Comparison of ENCODE assay signal across 15 cellular contexts in the genomic region with DNA sequence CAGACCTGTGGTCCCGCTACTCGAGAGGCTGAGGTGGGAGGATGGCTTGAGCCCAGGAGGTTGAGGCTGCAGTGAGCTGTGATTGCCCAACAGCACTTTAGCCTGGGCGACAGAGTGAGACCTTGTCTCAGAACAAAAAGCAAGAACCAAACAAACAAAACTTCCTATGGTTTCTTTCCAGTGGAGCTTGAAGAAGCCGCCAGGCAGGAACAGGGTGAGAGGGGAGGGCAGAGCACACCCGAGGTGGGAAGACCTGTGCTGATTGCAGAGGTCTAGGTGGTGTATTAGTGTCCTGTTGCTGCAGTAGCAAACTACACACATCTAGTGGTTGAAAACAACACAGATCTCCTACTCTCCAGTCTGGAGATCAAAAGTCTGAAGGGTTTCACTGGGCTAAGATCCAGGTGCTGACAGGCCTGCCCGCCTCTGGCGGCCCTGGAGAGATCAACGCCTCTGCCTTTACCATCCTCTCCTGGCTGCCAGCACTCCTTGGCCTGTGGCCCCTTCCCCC. TPM values are rescaled to one million over a fixed set of nuclear protein-coding genes. Genes with fewer than 3 reads are reported as not detected.
A peak's percentile ranks its signal among the peaks of the same experiment; 100 is the strongest.
DNase-seq lines count a peak whose midpoint lies in the region; ATAC-seq and TF ChIP-seq lines count a peak whose summit lies in the region.
"Had no signal": no experiment of that assay in that cellular context is flagged by ENCODE, and none has a peak within 500 bp of the region (broad histone marks: within the 10 kb centered on the region; RNA-seq: fewer than 3 reads in every experiment).

No MANE protein-coding gene starts in this region.

- no peaks in the 10 kb centered on the region for H3K36me3 Mint-ChIP-seq in naive thymus-derived CD8-positive, alpha-beta T cell

- no peak overlapping the region for H3K4me2 ChIP-seq in fibroblast of lung (ENCODE audit: extremely low read depth, insufficient read depth, low read length)
- H3K4me2 ChIP-seq: neural progenitor cell had no signal

- no peak overlapping the region for H3K9ac ChIP-seq in fibroblast of lung (ENCODE audit: insufficient read depth, low read length)
- H3K9ac ChIP-seq: neural progenitor cell had no signal

- TF ChIP-seq POLR2A in gastrocnemius medialis (IDR thresholded peaks at IDR 0.05) (no peak), Peyer's patch (IDR thresholded peaks at IDR 0.05) (no peak)

- H3K79me2 ChIP-seq in fibroblast of lung (ENCODE audit: control insufficient read depth, insufficient read depth, low read length) = peaks cover 87% of the 10 kb centered on the region

- peak overlapping the region; percentile 79 for H3K27ac ChIP-seq in A673 (ENCODE audit: low read depth, low read length, poor library complexity, severe bottlenecking)
- H3K27ac ChIP-seq in fibroblast of lung (ENCODE audit: insufficient read depth, low read length) = peak overlapping the region; percentile 0
- H3K27ac ChIP-seq in gastrocnemius medialis = peak overlapping the region in 3 of 4 donors; percentile 27 to 81 (median 47)
- peak overlapping the region in 2 of 4 donors; percentile 49 to 94 for H3K27ac ChIP-seq in Peyer's patch
- H3K27ac ChIP-seq: neural progenitor cell had no signal

- no peak for DNase-seq in A673 (ENCODE audit: low spot score)
- peak; percentile 46 to 69 for DNase-seq in NCI-H446 (lab: John Stamatoyannopoulos, UW)
- DNase-seq in fibroblast of lung (ENCODE audit: low read depth in 2 of 2) = no peak
- no peak for DNase-seq in gastrocnemius medialis
- no peak for DNase-seq in naive thymus-derived CD8-positive, alpha-beta T cell
- DNase-seq in ecto neural progenitor cell (ENCODE audit: low spot score) = no peak
- no peak for DNase-seq in NCI-H748 treated with DMSO at 0.1 percent for 48 hours (lab: John Stamatoyannopoulos, UW)
- DNase-seq in Peyer's patch = no peak
- DNase-seq: activated gamma-delta T cell treated with Interleukin-2 at 50 U/mL for 16 hours; effector CD4-positive, alpha-beta T cell; HCEC 1CT; NCI-H2081 treated with DMSO at 0.1 percent for 48 hours had no signal

- H3K27ac Mint-ChIP-seq in naive thymus-derived CD8-positive, alpha-beta T cell = no peak overlapping the region
- H3K27ac Mint-ChIP-seq: neural progenitor cell; T-helper 1 cell treated with Interleukin-12 subunit alpha and Interleukin-12 subunit beta and Interleukin-4 antibody, amounts not matched to agents 30 μg/mL and 1 μg/mL, for 36 hours had no signal

- intact Hi-C loops in A673 (cut with micrococcal nuclease; ENCODE audit: unreplicated experiment) (no loop called here), gastrocnemius medialis (cut with DNase I; ENCODE audit: low total_unique reads) (no loop called here)

- H3K4me3 ChIP-seq in A673 (ENCODE audit: low read depth, low read length, poor library complexity, severe bottlenecking) (no peak overlapping the region), fibroblast of lung (replicated peaks in 1 of 4; ENCODE audit: control extremely low read depth in 1 of 4, insufficient read depth in 1 of 4, low read depth in 3 of 4, low read length in 4 of 4) (no peak overlapping the region), gastrocnemius medialis (no peak overlapping the region), Peyer's patch (no peak overlapping the region)
- H3K4me3 ChIP-seq: neural progenitor cell had no signal

- CTCF ChIA-PET in A673 (lab: Charles Lee) = interaction anchor here (1.7 kb wide), 1 partner anchor 11 kb away, joined by 4 read pairs; no protein-coding TSS in a partner anchor

- peaks cover 80% of the 10 kb centered on the region for H3K4me1 ChIP-seq in A673 (ENCODE audit: insufficient read depth, low read length, poor library complexity, severe bottlenecking)
- H3K4me1 ChIP-seq in fibroblast of lung (ENCODE audit: control insufficient read depth, extremely low read depth, insufficient read depth, low read length) = peaks cover 70% of the 10 kb centered on the region
- H3K4me1 ChIP-seq in gastrocnemius medialis = peaks cover 16 to 48% of the 10 kb centered on the region in 2 donors
- H3K4me1 ChIP-seq in Peyer's patch = peaks cover 0 to 68% (median 4%) of the 10 kb centered on the region in 4 donors

- POLR2A ChIA-PET in A673 (lab: Charles Lee; ENCODE audit: low non-redundant PET) = interaction anchor here (0.6 kb wide), 1 partner anchor 568 kb away, joined by 11 read pairs; no protein-coding TSS in a partner anchor
- POLR2A ChIA-PET in naive thymus-derived CD8-positive, alpha-beta T cell (lab: Charles Lee) = no interaction called here

- peaks cover 0 to 4% (median 0%) of the 10 kb centered on the region in 5 donors for H3K27me3 Mint-ChIP-seq in naive thymus-derived CD8-positive, alpha-beta T cell

- no peak for ATAC-seq in gastrocnemius medialis
- no peak for ATAC-seq in naive thymus-derived CD8-positive, alpha-beta T cell
- ATAC-seq: left lobe of liver had no signal

- H3K9me3 ChIP-seq in A673 (ENCODE audit: low read depth, low read length, poor library complexity, severe bottlenecking) = no peaks in the 10 kb centered on the region
- H3K9me3 ChIP-seq in fibroblast of lung (ENCODE audit: control insufficient read depth, insufficient read depth, low read depth, low read length) = no peaks in the 10 kb centered on the region
- no peaks in the 10 kb centered on the region for H3K9me3 ChIP-seq in gastrocnemius medialis
- no peaks in the 10 kb centered on the region for H3K9me3 ChIP-seq in Peyer's patch

- TF ChIP-seq CTCF in A673 (conservative IDR thresholded peaks at IDR 0.05; ENCODE audit: low read depth, low read length) (no peak), fibroblast of lung (conservative IDR thresholded peaks at IDR 0.05 in 1 of 2, IDR thresholded peaks at IDR 0.05 in 1 of 2; ENCODE audit: low read depth in 1 of 2, low read length in 2 of 2) (no peak), gastrocnemius medialis (IDR thresholded peaks at IDR 0.05 in 4 of 5, conservative IDR thresholded peaks at IDR 0.05 in 1 of 5) (no peak), Peyer's patch (IDR thresholded peaks at IDR 0.05) (no peak)

- H3K36me3 ChIP-seq in A673 (ENCODE audit: insufficient read depth, low read length, poor library complexity, severe bottlenecking) = no peaks in the 10 kb centered on the region
- H3K36me3 ChIP-seq in fibroblast of lung (ENCODE audit: control insufficient read depth, insufficient read depth, low read length) = peaks cover 2% of the 10 kb centered on the region
- H3K36me3 ChIP-seq in gastrocnemius medialis = no peaks in the 10 kb centered on the region
- no peaks in the 10 kb centered on the region for H3K36me3 ChIP-seq in Peyer's patch
- H3K36me3 ChIP-seq: neural progenitor cell had no signal

- H3K27me3 ChIP-seq in A673 (replicated peaks; ENCODE audit: insufficient read depth, low read depth, low read length, poor library complexity) (no peaks in the 10 kb centered on the region), fibroblast of lung (ENCODE audit: control insufficient read depth, insufficient read depth, low read length) (no peaks in the 10 kb centered on the region), gastrocnemius medialis (no peaks in the 10 kb centered on the region), Peyer's patch (no peaks in the 10 kb centered on the region)
- H3K27me3 ChIP-seq: neural progenitor cell had no signal

- in situ Hi-C loops in gastrocnemius medialis (cut with MboI; ENCODE audit: low sequenced_read_pairs in 4 of 4) = no loop called here

- H3K4me3 Mint-ChIP-seq in naive thymus-derived CD8-positive, alpha-beta T cell = no peak overlapping the region
- H3K4me3 Mint-ChIP-seq: neural progenitor cell; T-helper 1 cell treated with Interleukin-12 subunit alpha and Interleukin-12 subunit beta and Interleukin-4 antibody, amounts not matched to agents 30 μg/mL and 1 μg/mL, for 36 hours had no signal

- no peaks in the 10 kb centered on the region for H4K20me1 ChIP-seq in fibroblast of lung (ENCODE audit: control insufficient read depth, extremely low read depth, insufficient read depth, low read length)

- peaks cover 7 to 23% (median 11%) of the 10 kb centered on the region in 4 donors for H3K4me1 Mint-ChIP-seq in naive thymus-derived CD8-positive, alpha-beta T cell

- no TSS peak for BruUV-seq in A673 (replicated peaks; lab: Mats Ljungman, UMichigan)

- no peaks in the 10 kb centered on the region for H3K9me3 Mint-ChIP-seq in naive thymus-derived CD8-positive, alpha-beta T cell
- H3K9me3 Mint-ChIP-seq: neural progenitor cell; T-helper 1 cell treated with Interleukin-12 subunit alpha and Interleukin-12 subunit beta and Interleukin-4 antibody, amounts not matched to agents 30 μg/mL and 1 μg/mL, for 36 hours had no signal

- no peak overlapping the region for H2AFZ ChIP-seq in fibroblast of lung (ENCODE audit: low read length)
- H2AFZ ChIP-seq: neural progenitor cell had no signal

RNA-seq across cellular contexts. Expression of a gene that starts 10.5 kb away (rescaled TPM):
- total RNA-seq in A673 (2021) (24.0 and 32.0 TPM in 2 replicates), fibroblast of lung (28.2 and 42.8 TPM in 2 replicates), gastrocnemius medialis (10 to 100 TPM in 3 of 4 donors, 1 to 10 TPM in 1; 8.9 to 16.9 (median 13.9) TPM), Peyer's patch (10 to 100 TPM in 3 of 4 donors, 1 to 10 TPM in 1; 3.2 to 33.8 (median 17.4) TPM)
- polyA plus RNA-seq in fibroblast of lung = 26.5 and 43.1 TPM in 2 replicates
- 41.8 and 65.2 TPM in 2 replicates for polyA plus RNA-seq in fibroblast of lung (2012)
- polyA minus RNA-seq in fibroblast of lung (ENCODE audit: low replicate concordance) = 98.5 and 157 TPM in 2 replicates
- not detected for total RNA-seq in naive thymus-derived CD8-positive, alpha-beta T cell
- under 1 TPM in 1 of 3 donors, not detected in 2; 0.19 TPM for polyA plus RNA-seq in naive thymus-derived CD8-positive, alpha-beta T cell

RNA-seq across cellular contexts. Expression of a gene that starts 46.4 kb away (rescaled TPM):
- total RNA-seq in A673 (2021) (0.43 TPM in 1 of 2 replicates, not detected in the other), fibroblast of lung (0.26 and 0.33 TPM in 2 replicates), gastrocnemius medialis (1 to 10 TPM in 2 of 4 donors, under 1 TPM in 1, not detected in 1; 0.78 to 2.8 (median 1.1) TPM), Peyer's patch (1 to 10 TPM in 3 of 4 donors, not detected in 1; 1.5 to 6.6 (median 2.3) TPM)
- 0.12 and 0.24 TPM in 2 replicates for polyA plus RNA-seq in fibroblast of lung
- polyA plus RNA-seq in fibroblast of lung (2012) = 0.10 and 0.22 TPM in 2 replicates
- 0.27 TPM in 1 of 2 replicates, not detected in the other for polyA minus RNA-seq in fibroblast of lung (ENCODE audit: low replicate concordance)
- total RNA-seq in naive thymus-derived CD8-positive, alpha-beta T cell = under 1 TPM in 1 of 2 experiments, not detected in 1; 0.52 TPM
- polyA plus RNA-seq in naive thymus-derived CD8-positive, alpha-beta T cell = not detected

RNA-seq across cellular contexts. Expression of a gene that starts 57.6 kb away (rescaled TPM):
- total RNA-seq in A673 (2021) (16.2 and 20.9 TPM in 2 replicates), fibroblast of lung (0.33 and 0.77 TPM in 2 replicates), gastrocnemius medialis (10 to 100 TPM; 18.5 to 63.5 (median 36.7) TPM), Peyer's patch (10 to 100 TPM in 1 of 4 donors, 1 to 10 TPM in 3; 1.2 to 19.0 (median 4.7) TPM)
- 0.70 and 1.0 TPM in 2 replicates for polyA plus RNA-seq in fibroblast of lung
- 0.96 and 1.8 TPM in 2 replicates for polyA plus RNA-seq in fibroblast of lung (2012)
- polyA minus RNA-seq in fibroblast of lung (ENCODE audit: low replicate concordance) = 0.85 and 0.90 TPM in 2 replicates
- total RNA-seq in naive thymus-derived CD8-positive, alpha-beta T cell = 10 to 100 TPM; 11.7 to 12.8 TPM
- polyA plus RNA-seq in naive thymus-derived CD8-positive, alpha-beta T cell = 1 to 10 TPM; 1.3 to 3.3 (median 2.7) TPM

Comparison
In these comparisons a context has a peak if more than half of its experiments do, and no peak if none do; other contexts are left out.
1. DNase-seq: peak in NCI-H446 (2 of 2); none in A673 (single experiment), fibroblast of lung (0 of 2), gastrocnemius medialis (0 of 2), naive thymus-derived CD8-positive, alpha-beta T cell (0 of 10), ecto neural progenitor cell (single experiment), NCI-H748 treated with DMSO at 0.1 percent for 48 hours (single experiment) and Peyer's patch (0 of 3).
2. RNA of a gene that starts 10.5 kb away (total RNA-seq): 28.2 to 42.8 TPM in fibroblast of lung, 24.0 to 32.0 TPM in A673, 3.2 to 33.8 TPM in Peyer's patch and 8.9 to 16.9 TPM in gastrocnemius medialis; not detected in naive thymus-derived CD8-positive, alpha-beta T cell; every median in the first group is over 4 times any median in the second.